ENCODE assay signal across 7 cellular contexts in the genomic region with DNA sequence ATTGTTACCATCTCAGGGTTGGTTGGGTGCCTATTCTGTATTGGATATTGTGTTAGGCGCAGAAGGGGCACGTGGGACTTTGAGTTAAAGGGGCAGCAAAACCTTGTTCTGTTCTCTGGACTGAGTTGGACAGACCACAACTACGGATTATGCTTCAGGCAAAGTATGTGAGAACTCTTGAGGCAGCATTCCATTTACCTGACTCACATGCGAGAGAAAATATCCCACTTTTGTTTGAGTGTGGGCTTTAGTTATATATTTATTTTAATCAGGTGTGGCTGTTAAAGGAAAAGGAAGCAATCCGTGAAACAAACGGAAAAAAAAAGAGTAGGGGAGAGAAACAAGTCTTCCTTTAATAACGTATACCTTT. TPM values are rescaled to one million over a fixed set of nuclear protein-coding genes. Genes with fewer than 3 reads are reported as not detected.
DNase-seq lines count a peak whose midpoint lies in the region; ATAC-seq and TF ChIP-seq lines count a peak whose summit lies in the region.

No MANE protein-coding gene starts in this region.

- H3K36me3 ChIP-seq in GM23338 (ENCODE audit: insufficient read depth): no peaks in the 10 kb centered on the region
- H3K36me3 ChIP-seq in Peyer's patch: no peaks in the 10 kb centered on the region
- no peaks in the 10 kb centered on the region for H3K36me3 ChIP-seq in endocrine pancreas (ENCODE audit: control insufficient read depth, insufficient read depth, low read length)
- H3K36me3 ChIP-seq in muscle layer of duodenum (ENCODE audit: control insufficient read depth in 1 of 2, insufficient read depth in 2 of 2, low read length in 2 of 2): no peaks in the 10 kb centered on the region

- H3K9me3 ChIP-seq in Peyer's patch: no peaks in the 10 kb centered on the region
- no peaks in the 10 kb centered on the region for H3K9me3 ChIP-seq in endocrine pancreas (ENCODE audit: control insufficient read depth, low read length)
- H3K9me3 ChIP-seq in muscle layer of duodenum (ENCODE audit: control insufficient read depth in 1 of 2, low read length in 2 of 2): no peaks in the 10 kb centered on the region

- no peaks in the 10 kb centered on the region for H3K9me3 Mint-ChIP-seq in GM23338

- DNase-seq in GM23338 (ENCODE audit: low spot score) (no peak), Peyer's patch (no peak), cortex of kidney (lab: John Stamatoyannopoulos, UW) (no peak)

- H3K4me1 ChIP-seq in GM23338 (ENCODE audit: insufficient read depth) (peaks cover 12% of the 10 kb centered on the region), Peyer's patch (no peaks in the 10 kb centered on the region), endocrine pancreas (ENCODE audit: control insufficient read depth, insufficient read depth, low read length) (peaks cover 13% of the 10 kb centered on the region), muscle layer of duodenum (ENCODE audit: control insufficient read depth in 1 of 2, insufficient read depth in 2 of 2, low read length in 2 of 2) (peaks cover 0 to 7% of the 10 kb centered on the region in 2 donors)

- ATAC-seq in GM23338 (no peak), GM21717 (IDR thresholded peaks at IDR 0.05; ENCODE audit: unreplicated experiment) (no peak), HG03457 (IDR thresholded peaks at IDR 0.05; ENCODE audit: unreplicated experiment) (no peak)

- peaks cover 12% of the 10 kb centered on the region for H3K36me3 Mint-ChIP-seq in GM23338 (ENCODE audit: low read depth)

- H3K9me2 ChIP-seq in GM23338 (ENCODE audit: insufficient read depth): no peaks in the 10 kb centered on the region; the same call in 1 of the 2 replicates

- peak overlapping the region; percentile 99 for H3K4me2 ChIP-seq in GM23338

- TF ChIP-seq POLR2A in Peyer's patch (IDR thresholded peaks at IDR 0.05): no peak

- peaks cover 7% of the 10 kb centered on the region; the same call in 1 of the 2 replicates for H3K27me3 ChIP-seq in GM23338 (ENCODE audit: insufficient read depth)
- H3K27me3 ChIP-seq in Peyer's patch: no peaks in the 10 kb centered on the region
- no peaks in the 10 kb centered on the region for H3K27me3 ChIP-seq in endocrine pancreas (ENCODE audit: control insufficient read depth, insufficient read depth, low read length)
- no peaks in the 10 kb centered on the region for H3K27me3 ChIP-seq in muscle layer of duodenum (ENCODE audit: low read depth, low read length)

- TF ChIP-seq CTCF in GM23338 (conservative IDR thresholded peaks at IDR 0.05; ENCODE audit: low read depth in 2 of 2): no peak
- TF ChIP-seq CTCF in Peyer's patch (IDR thresholded peaks at IDR 0.05): no peak

- H3K27ac ChIP-seq in GM23338 (ENCODE audit: low read depth): 0 out of 2 replicates have a peak overlapping the region, but pooled peaks have one; percentile 64
- peak overlapping the region; percentile 37 to 90 (median 67) for H3K27ac ChIP-seq in Peyer's patch
- peak overlapping the region; percentile 67 for H3K27ac ChIP-seq in muscle layer of duodenum (ENCODE audit: low read length)

- H3K4me1 Mint-ChIP-seq in GM23338: peaks cover 18% of the 10 kb centered on the region

- peaks cover 6% of the 10 kb centered on the region for H3K27me3 Mint-ChIP-seq in GM23338 (ENCODE audit: insufficient read depth, low read depth, poor library complexity)

- H3K4me3 ChIP-seq in GM23338 (peak overlapping the region; percentile 90), Peyer's patch (peak overlapping the region; percentile 45 to 83 (median 70)), endocrine pancreas (ENCODE audit: control insufficient read depth, insufficient read depth, low read length) (peak overlapping the region; percentile 92), muscle layer of duodenum (ENCODE audit: low read depth in 1 of 2, low read length in 2 of 2) (peak overlapping the region; percentile 75 to 97)

- peak overlapping the region; percentile 79 for H3K9ac ChIP-seq in endocrine pancreas (ENCODE audit: control insufficient read depth, insufficient read depth, low read length)

- H4K20me1 ChIP-seq in GM23338 (replicated peaks; ENCODE audit: insufficient read depth): no peaks in the 10 kb centered on the region

- H3K4me3 Mint-ChIP-seq in GM23338: peak overlapping the region; percentile 88

- peak overlapping the region; percentile 99 for H2AFZ ChIP-seq in GM23338

- H3F3A ChIP-seq in GM23338 (replicated peaks; ENCODE audit: low read depth): no peaks in the 10 kb centered on the region; the same call in 1 of the 2 replicates

- peaks cover 9% of the 10 kb centered on the region; the same call in 1 of the 2 replicates for H3K79me2 ChIP-seq in GM23338 (replicated peaks; ENCODE audit: insufficient read depth)

- H3K27ac Mint-ChIP-seq in GM23338: no peak overlapping the region

TF ChIP-seq in GM23338, 12 proteins besides CTCF, POLR2A, EP300 and RAD21 (continues in another document):
- TF ChIP-seq JUNB (IDR thresholded peaks at IDR 0.05; ENCODE audit: unreplicated experiment): no peak
- no peak for TF ChIP-seq STAT1 (IDR thresholded peaks at IDR 0.05; ENCODE audit: unreplicated experiment)
- TF ChIP-seq, protein P1, sequence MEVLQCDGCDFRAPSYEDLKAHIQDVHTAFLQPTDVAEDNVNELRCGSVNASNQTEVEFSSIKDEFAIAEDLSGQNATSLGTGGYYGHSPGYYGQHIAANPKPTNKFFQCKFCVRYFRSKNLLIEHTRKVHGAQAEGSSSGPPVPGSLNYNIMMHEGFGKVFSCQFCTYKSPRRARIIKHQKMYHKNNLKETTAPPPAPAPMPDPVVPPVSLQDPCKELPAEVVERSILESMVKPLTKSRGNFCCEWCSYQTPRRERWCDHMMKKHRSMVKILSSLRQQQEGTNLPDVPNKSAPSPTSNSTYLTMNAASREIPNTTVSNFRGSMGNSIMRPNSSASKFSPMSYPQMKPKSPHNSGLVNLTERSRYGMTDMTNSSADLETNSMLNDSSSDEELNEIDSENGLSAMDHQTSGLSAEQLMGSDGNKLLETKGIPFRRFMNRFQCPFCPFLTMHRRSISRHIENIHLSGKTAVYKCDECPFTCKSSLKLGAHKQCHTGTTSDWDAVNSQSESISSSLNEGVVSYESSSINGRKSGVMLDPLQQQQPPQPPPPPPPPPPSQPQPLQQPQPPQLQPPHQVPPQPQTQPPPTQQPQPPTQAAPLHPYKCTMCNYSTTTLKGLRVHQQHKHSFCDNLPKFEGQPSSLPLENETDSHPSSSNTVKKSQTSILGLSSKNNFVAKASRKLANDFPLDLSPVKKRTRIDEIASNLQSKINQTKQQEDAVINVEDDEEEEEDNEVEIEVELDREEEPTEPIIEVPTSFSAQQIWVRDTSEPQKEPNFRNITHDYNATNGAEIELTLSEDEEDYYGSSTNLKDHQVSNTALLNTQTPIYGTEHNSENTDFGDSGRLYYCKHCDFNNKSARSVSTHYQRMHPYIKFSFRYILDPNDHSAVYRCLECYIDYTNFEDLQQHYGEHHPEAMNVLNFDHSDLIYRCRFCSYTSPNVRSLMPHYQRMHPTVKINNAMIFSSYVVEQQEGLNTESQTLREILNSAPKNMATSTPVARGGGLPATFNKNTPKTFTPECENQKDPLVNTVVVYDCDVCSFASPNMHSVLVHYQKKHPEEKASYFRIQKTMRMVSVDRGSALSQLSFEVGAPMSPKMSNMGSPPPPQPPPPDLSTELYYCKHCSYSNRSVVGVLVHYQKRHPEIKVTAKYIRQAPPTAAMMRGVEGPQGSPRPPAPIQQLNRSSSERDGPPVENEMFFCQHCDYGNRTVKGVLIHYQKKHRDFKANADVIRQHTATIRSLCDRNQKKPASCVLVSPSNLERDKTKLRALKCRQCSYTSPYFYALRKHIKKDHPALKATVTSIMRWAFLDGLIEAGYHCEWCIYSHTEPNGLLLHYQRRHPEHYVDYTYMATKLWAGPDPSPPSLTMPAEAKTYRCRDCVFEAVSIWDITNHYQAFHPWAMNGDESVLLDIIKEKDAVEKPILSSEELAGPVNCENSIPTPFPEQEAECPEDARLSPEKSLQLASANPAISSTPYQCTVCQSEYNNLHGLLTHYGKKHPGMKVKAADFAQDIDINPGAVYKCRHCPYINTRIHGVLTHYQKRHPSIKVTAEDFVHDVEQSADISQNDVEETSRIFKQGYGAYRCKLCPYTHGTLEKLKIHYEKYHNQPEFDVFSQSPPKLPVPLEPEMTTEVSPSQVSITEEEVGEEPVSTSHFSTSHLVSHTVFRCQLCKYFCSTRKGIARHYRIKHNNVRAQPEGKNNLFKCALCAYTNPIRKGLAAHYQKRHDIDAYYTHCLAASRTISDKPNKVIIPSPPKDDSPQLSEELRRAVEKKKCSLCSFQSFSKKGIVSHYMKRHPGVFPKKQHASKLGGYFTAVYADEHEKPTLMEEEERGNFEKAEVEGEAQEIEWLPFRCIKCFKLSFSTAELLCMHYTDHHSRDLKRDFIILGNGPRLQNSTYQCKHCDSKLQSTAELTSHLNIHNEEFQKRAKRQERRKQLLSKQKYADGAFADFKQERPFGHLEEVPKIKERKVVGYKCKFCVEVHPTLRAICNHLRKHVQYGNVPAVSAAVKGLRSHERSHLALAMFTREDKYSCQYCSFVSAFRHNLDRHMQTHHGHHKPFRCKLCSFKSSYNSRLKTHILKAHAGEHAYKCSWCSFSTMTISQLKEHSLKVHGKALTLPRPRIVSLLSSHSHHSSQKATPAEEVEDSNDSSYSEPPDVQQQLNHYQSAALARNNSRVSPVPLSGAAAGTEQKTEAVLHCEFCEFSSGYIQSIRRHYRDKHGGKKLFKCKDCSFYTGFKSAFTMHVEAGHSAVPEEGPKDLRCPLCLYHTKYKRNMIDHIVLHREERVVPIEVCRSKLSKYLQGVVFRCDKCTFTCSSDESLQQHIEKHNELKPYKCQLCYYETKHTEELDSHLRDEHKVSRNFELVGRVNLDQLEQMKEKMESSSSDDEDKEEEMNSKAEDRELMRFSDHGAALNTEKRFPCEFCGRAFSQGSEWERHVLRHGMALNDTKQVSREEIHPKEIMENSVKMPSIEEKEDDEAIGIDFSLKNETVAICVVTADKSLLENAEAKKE (CRISPR knock-in tag; IDR thresholded peaks at IDR 0.05): no peak

RNA-seq across cellular contexts. Expression of a gene that starts 0.6 kb away (rescaled TPM):
- 39.0 and 42.2 TPM in 2 replicates for total RNA-seq in GM23338 (2014; rRNA removed; shearing (Covaris generic))
- polyA plus RNA-seq in GM23338 (2016; fragmentation: Nextera tagmentation; extraction: Ambion mirVana): 18.0 and 18.4 TPM in 2 replicates
- total RNA-seq in Peyer's patch: 100 to 1,000 TPM in 3 of 4 donors, 10 to 100 TPM in 1; 48.7 to 661 (median 328) TPM

RNA-seq across cellular contexts. Expression of a gene that starts 17.0 kb away (rescaled TPM):
- 32.4 and 39.1 TPM in 2 replicates for total RNA-seq in GM23338 (2014; rRNA removed; shearing (Covaris generic))
- polyA plus RNA-seq in GM23338 (2016; fragmentation: Nextera tagmentation; extraction: Ambion mirVana): 28.4 and 29.7 TPM in 2 replicates
- total RNA-seq in Peyer's patch: 10 to 100 TPM; 21.0 to 53.6 (median 23.9) TPM
